Comparison of ENCODE assay signal across 20 cellular contexts in genomic region chr11:43834291-43834690, GRCh38.
"Had no signal": no experiment of that assay in that cellular context is flagged by ENCODE, and none has a peak within 500 bp of the region (broad histone marks: within the 10 kb centered on the region; RNA-seq: fewer than 3 reads in every experiment).

No MANE protein-coding gene starts in this region.

- H3K4me3 Mint-ChIP-seq: activated B cell treated with CpG ODN at 0.5 μM for 24 hours; activated CD8-positive, alpha-beta T cell treated with anti-CD3 and anti-CD28 coated beads, Interleukin-2, amount 10 ng/mL, durations not matched to agents 7 days and 5 days; activated naive CD4-positive, alpha-beta T cell treated with anti-CD3 and anti-CD28 coated beads, Interleukin-2, amount 10 ng/mL, durations not matched to agents 7 days and 5 days; activated naive CD8-positive, alpha-beta T cell treated with anti-CD3 and anti-CD28 coated beads, Interleukin-2, amount 50 U/mL, for 24 hours; activated T-cell treated with anti-CD3 and anti-CD28 coated beads, Interleukin-2, amount 50 U/mL, for 24 hours; central memory CD8-positive, alpha-beta T cell; natural killer cell treated with Interleukin-12 subunit alpha and Interleukin-12 subunit beta and Interleukin-15 and Interleukin-18, amount 100 ng/mL, for 72 hours; T-cell had no signal

- H3K27ac Mint-ChIP-seq: activated B cell treated with CpG ODN at 0.5 μM for 24 hours; activated CD8-positive, alpha-beta T cell treated with anti-CD3 and anti-CD28 coated beads, Interleukin-2, amount 10 ng/mL, durations not matched to agents 7 days and 5 days; activated naive CD4-positive, alpha-beta T cell treated with anti-CD3 and anti-CD28 coated beads, Interleukin-2, amount 10 ng/mL, durations not matched to agents 7 days and 5 days; activated naive CD8-positive, alpha-beta T cell treated with anti-CD3 and anti-CD28 coated beads, Interleukin-2, amount 50 U/mL, for 24 hours; activated T-cell treated with anti-CD3 and anti-CD28 coated beads, Interleukin-2, amount 50 U/mL, for 24 hours; natural killer cell treated with Interleukin-12 subunit alpha and Interleukin-12 subunit beta and Interleukin-15 and Interleukin-18, amount 100 ng/mL, for 72 hours; T-cell had no signal

- H3K9me3 ChIP-seq: esophagus squamous epithelium, tibial artery had no signal

- H3K27me3 Mint-ChIP-seq: activated B cell treated with CpG ODN at 0.5 μM for 24 hours; activated naive CD4-positive, alpha-beta T cell treated with anti-CD3 and anti-CD28 coated beads, Interleukin-2, amount 10 ng/mL, durations not matched to agents 7 days and 5 days; activated naive CD8-positive, alpha-beta T cell treated with anti-CD3 and anti-CD28 coated beads, Interleukin-2, amount 50 U/mL, for 24 hours; activated T-cell treated with anti-CD3 and anti-CD28 coated beads, Interleukin-2, amount 50 U/mL, for 24 hours; central memory CD8-positive, alpha-beta T cell; natural killer cell treated with Interleukin-12 subunit alpha and Interleukin-12 subunit beta and Interleukin-15 and Interleukin-18, amount 100 ng/mL, for 72 hours; T-cell had no signal

- ATAC-seq: activated CD8-positive, alpha-beta T cell treated with anti-CD3 and anti-CD28 coated beads, Interleukin-2, amount 10 ng/mL, durations not matched to agents 7 days and 5 days; activated naive CD8-positive, alpha-beta T cell treated with anti-CD3 and anti-CD28 coated beads, Interleukin-2, amount 50 U/mL, for 24 hours; natural killer cell treated with Interleukin-12 subunit alpha and Interleukin-12 subunit beta and Interleukin-15 and Interleukin-18, amount 100 ng/mL, for 72 hours; T-cell had no signal

- DNase-seq: activated B cell treated with CpG ODN at 0.5 μM for 24 hours; activated CD4-positive, alpha-beta T cell treated with anti-CD3 and anti-CD28 coated beads for 48 hours; activated CD8-positive, alpha-beta T cell treated with anti-CD3 and anti-CD28 coated beads, Interleukin-2, amount 10 ng/mL, durations not matched to agents 7 days and 5 days; activated effector memory CD4-positive, alpha-beta T cell treated with Interleukin-2 at 50 U/mL for 16 hours; activated naive CD4-positive, alpha-beta T cell treated with anti-CD3 and anti-CD28 coated beads, Interleukin-2, amount 10 ng/mL, durations not matched to agents 7 days and 5 days; activated naive CD8-positive, alpha-beta T cell treated with anti-CD3 and anti-CD28 coated beads, Interleukin-2, amount 50 U/mL, for 24 hours; activated T-cell treated with anti-CD3 and anti-CD28 coated beads, Interleukin-2, amount 50 U/mL, for 24 hours; anterior cingulate cortex; effector CD4-positive, alpha-beta T cell; esophagus squamous epithelium; stimulated activated CD4-positive, alpha-beta T cell treated with anti-CD3 and anti-CD28 coated beads, Interleukin-12 subunit alpha, Interleukin-12 subunit beta, amount 100 ng/mL, for 4 hours; stimulated activated CD4-positive, alpha-beta T cell treated with anti-CD3 and anti-CD28 coated beads, Interleukin-1b, Interleukin-23, amount 100 ng/mL, for 48 hours; stimulated activated CD8-positive, alpha-beta memory T cell treated with anti-CD3 and anti-CD28 coated beads, Interleukin-4, amount 100 ng/mL, for 48 hours; stimulated activated naive CD4-positive, alpha-beta T cell; T-cell; tibial artery had no signal

- H3K4me1 Mint-ChIP-seq: central memory CD8-positive, alpha-beta T cell had no signal

- H3K4me3 ChIP-seq: esophagus squamous epithelium, lung, tibial artery had no signal

- H3K9me3 Mint-ChIP-seq: activated B cell treated with CpG ODN at 0.5 μM for 24 hours; activated naive CD4-positive, alpha-beta T cell treated with anti-CD3 and anti-CD28 coated beads, Interleukin-2, amount 10 ng/mL, durations not matched to agents 7 days and 5 days; activated naive CD8-positive, alpha-beta T cell treated with anti-CD3 and anti-CD28 coated beads, Interleukin-2, amount 50 U/mL, for 24 hours; activated T-cell treated with anti-CD3 and anti-CD28 coated beads, Interleukin-2, amount 50 U/mL, for 24 hours; central memory CD8-positive, alpha-beta T cell; natural killer cell treated with Interleukin-12 subunit alpha and Interleukin-12 subunit beta and Interleukin-15 and Interleukin-18, amount 100 ng/mL, for 72 hours; T-cell had no signal

- H3K27me3 ChIP-seq: brain microvascular endothelial cell, esophagus squamous epithelium, tibial artery had no signal

- H3K27ac ChIP-seq: tibial artery had no signal
